In the genomic region with DNA sequence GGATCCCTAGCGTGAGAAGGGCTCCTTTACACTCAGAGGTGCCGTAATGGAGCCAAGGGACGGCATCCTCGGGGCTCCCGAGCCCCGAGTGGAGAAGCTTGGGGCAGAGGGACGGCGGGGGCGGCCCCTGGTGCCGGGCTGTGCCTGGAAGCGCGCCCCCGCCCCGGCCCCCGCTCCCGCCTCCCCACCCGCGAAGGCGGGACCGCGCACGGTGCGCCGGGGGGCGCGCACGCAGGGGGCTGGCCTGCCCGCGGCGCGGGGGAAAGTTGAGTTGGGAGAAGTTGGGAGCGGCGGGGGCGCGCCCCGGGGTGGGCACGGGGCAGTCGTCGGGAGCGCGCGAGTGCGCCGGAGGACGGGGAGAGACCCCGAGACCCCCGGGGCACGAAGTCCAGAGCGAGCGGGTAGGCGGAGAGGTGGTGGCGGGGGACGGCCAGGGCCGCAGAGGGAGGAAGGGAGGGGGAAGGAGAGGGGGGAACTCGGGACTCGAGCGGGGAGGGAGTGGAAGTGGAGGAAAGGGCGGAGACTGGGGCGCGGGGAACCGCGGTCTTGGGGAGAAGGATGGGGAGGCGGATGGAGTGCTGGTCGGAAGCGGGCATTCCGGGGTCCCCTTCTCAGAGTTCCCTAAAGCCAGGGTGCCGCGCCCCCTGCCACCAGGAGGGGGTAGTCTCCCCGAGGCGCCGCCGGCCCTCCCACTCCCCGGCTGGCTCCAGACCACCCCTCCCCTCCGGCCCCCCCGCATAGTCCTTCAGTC, we compare ENCODE assay signal across 8 cellular contexts. TPM values are rescaled to one million over a fixed set of nuclear protein-coding genes. Genes with fewer than 3 reads are reported as not detected.
DNase-seq lines count a peak whose midpoint lies in the region; ATAC-seq lines count a peak whose summit lies in the region.

A gene with protein sequence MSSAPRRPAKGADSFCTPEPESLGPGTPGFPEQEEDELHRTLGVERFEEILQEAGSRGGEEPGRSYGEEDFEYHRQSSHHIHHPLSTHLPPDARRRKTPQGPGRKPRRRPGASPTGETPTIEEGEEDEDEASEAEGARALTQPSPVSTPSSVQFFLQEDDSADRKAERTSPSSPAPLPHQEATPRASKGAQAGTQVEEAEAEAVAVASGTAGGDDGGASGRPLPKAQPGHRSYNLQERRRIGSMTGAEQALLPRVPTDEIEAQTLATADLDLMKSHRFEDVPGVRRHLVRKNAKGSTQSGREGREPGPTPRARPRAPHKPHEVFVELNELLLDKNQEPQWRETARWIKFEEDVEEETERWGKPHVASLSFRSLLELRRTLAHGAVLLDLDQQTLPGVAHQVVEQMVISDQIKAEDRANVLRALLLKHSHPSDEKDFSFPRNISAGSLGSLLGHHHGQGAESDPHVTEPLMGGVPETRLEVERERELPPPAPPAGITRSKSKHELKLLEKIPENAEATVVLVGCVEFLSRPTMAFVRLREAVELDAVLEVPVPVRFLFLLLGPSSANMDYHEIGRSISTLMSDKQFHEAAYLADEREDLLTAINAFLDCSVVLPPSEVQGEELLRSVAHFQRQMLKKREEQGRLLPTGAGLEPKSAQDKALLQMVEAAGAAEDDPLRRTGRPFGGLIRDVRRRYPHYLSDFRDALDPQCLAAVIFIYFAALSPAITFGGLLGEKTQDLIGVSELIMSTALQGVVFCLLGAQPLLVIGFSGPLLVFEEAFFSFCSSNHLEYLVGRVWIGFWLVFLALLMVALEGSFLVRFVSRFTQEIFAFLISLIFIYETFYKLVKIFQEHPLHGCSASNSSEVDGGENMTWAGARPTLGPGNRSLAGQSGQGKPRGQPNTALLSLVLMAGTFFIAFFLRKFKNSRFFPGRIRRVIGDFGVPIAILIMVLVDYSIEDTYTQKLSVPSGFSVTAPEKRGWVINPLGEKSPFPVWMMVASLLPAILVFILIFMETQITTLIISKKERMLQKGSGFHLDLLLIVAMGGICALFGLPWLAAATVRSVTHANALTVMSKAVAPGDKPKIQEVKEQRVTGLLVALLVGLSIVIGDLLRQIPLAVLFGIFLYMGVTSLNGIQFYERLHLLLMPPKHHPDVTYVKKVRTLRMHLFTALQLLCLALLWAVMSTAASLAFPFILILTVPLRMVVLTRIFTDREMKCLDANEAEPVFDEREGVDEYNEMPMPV (plus strand): TSS at position 228 of the 751 bp plus-strand sequence. CDS start 2,399 bp downstream, outside the sequence.

- H3K9me3 Mint-ChIP-seq in activated CD4-positive, alpha-beta T cell treated with anti-CD3 and anti-CD28 coated beads for 36 hours (ENCODE audit: low read depth) = no peaks in the 10 kb centered on the region

- peak; percentile 24 for ATAC-seq in HG02623 (IDR thresholded peaks at IDR 0.05; ENCODE audit: unreplicated experiment)
- ATAC-seq in activated CD4-positive, alpha-beta T cell treated with anti-CD3 and anti-CD28 coated beads for 36 hours = peak; percentile 7

- intact Hi-C loops in activated CD4-positive, alpha-beta T cell treated with anti-CD3 and anti-CD28 coated beads for 36 hours (cut with DNase I, micrococcal nuclease) = loop anchor here (2.0 to 5.0 kb wide), 5 partner anchors 41 to 1932 kb away; partner anchors contain the start of genes ZNF425 (in 1 of the 2), ZNF775 (in 1 of the 2) and ZNF862 (in 1 of the 2)

- DNase-seq in DMS79 treated with DMSO at 0.1 percent for 48 hours (lab: John Stamatoyannopoulos, UW) (peak; percentile 41), DMS79 (lab: John Stamatoyannopoulos, UW) (no peak), NCI-H2171 treated with DMSO at 0.1 percent for 48 hours (lab: John Stamatoyannopoulos, UW) (peak; percentile 38), kidney tubule cell (ENCODE audit: low spot score) (peak; percentile 82)
- DNase-seq in activated CD4-positive, alpha-beta T cell treated with anti-CD3 and anti-CD28 coated beads for 36 hours = peak; percentile 79
- peak; percentile 59 for DNase-seq in stimulated activated CD4-positive, alpha-beta T cell treated with anti-CD3 and anti-CD28 coated beads, Interleukin-1b, Interleukin-23, amount 100 ng/mL, for 48 hours

- H3K27me3 Mint-ChIP-seq in activated CD4-positive, alpha-beta T cell treated with anti-CD3 and anti-CD28 coated beads for 36 hours = no peaks in the 10 kb centered on the region

- H3K4me1 Mint-ChIP-seq in activated CD4-positive, alpha-beta T cell treated with anti-CD3 and anti-CD28 coated beads for 36 hours = peaks cover 28% of the 10 kb centered on the region

- peak within 1 kb of the TSS; percentile 94 for H3K27ac Mint-ChIP-seq in activated CD4-positive, alpha-beta T cell treated with anti-CD3 and anti-CD28 coated beads for 36 hours

- CTCF ChIA-PET in activated CD4-positive, alpha-beta T cell treated with anti-CD3 and anti-CD28 coated beads for 36 hours (lab: Charles Lee) = interaction anchor here (0.6 to 1.0 kb wide), 6 partner anchors 8 to 185 kb away, joined by 3 to 5 read pairs (median 4); no protein-coding TSS in a partner anchor

- POLR2A ChIA-PET in activated CD4-positive, alpha-beta T cell treated with anti-CD3 and anti-CD28 coated beads for 36 hours (lab: Charles Lee) = interaction anchor here (0.6 kb wide), 1 partner anchor 293 kb away, joined by 4 read pairs; no protein-coding TSS in a partner anchor

- H3K36me3 Mint-ChIP-seq in activated CD4-positive, alpha-beta T cell treated with anti-CD3 and anti-CD28 coated beads for 36 hours (ENCODE audit: low read depth) = peaks cover 5% of the 10 kb centered on the region

- peak within 1 kb of the TSS; percentile 81 for H3K4me3 Mint-ChIP-seq in activated CD4-positive, alpha-beta T cell treated with anti-CD3 and anti-CD28 coated beads for 36 hours

- peak within 1 kb of the TSS; percentile 99 for H3K27ac ChIP-seq in cingulate gyrus (ENCODE audit: low read depth, low read length)

RNA-seq across cellular contexts. Expression of the gene that starts here (rescaled TPM):
- total RNA-seq in activated CD4-positive, alpha-beta T cell treated with anti-CD3 and anti-CD28 coated beads for 36 hours = 10 to 100 TPM; 58.7 to 85.0 TPM
